Comparison of ENCODE assay signal across 17 cellular contexts in genomic region chr10:3827266-3827665, GRCh38. TPM values are rescaled to one million over a fixed set of nuclear protein-coding genes. Genes with fewer than 3 reads are reported as not detected.
DNase-seq lines count a peak whose midpoint lies in the region; ATAC-seq, FAIRE-seq and TF ChIP-seq lines count a peak whose summit lies in the region.
"Had no signal": no experiment of that assay in that cellular context is flagged by ENCODE, and none has a peak within 500 bp of the region (broad histone marks: within the 10 kb centered on the region; RNA-seq: fewer than 3 reads in every experiment).

No MANE protein-coding gene starts in this region.

- H3K79me2 ChIP-seq in astrocyte (ENCODE audit: insufficient read depth, low read length), result no peaks in the 10 kb centered on the region

- no peak for FAIRE-seq in astrocyte (lab: Jason Lieb, UNC)
- FAIRE-seq: islet of Langerhans, small intestine, TTC549 had no signal

- H3K9ac ChIP-seq in astrocyte (ENCODE audit: low read length), result no peak overlapping the region

- peaks cover 49% of the 10 kb centered on the region for H3K4me1 Mint-ChIP-seq in activated CD8-positive, alpha-beta T cell treated with anti-CD3 and anti-CD28 coated beads for 36 hours (ENCODE audit: low read depth)
- peaks cover 35% of the 10 kb centered on the region for H3K4me1 Mint-ChIP-seq in activated CD8-positive, alpha-beta T cell treated with anti-CD3 and anti-CD28 coated beads, Interleukin-2, amount 10 ng/mL, durations not matched to agents 7 days and 5 days (ENCODE audit: low read depth)
- peaks cover 61% of the 10 kb centered on the region for H3K4me1 Mint-ChIP-seq in astrocyte (ENCODE audit: low read depth, unreplicated experiment)
- peaks cover 16 to 24% of the 10 kb centered on the region in 2 donors for H3K4me1 Mint-ChIP-seq in natural killer cell

- no peak for ATAC-seq in activated CD8-positive, alpha-beta T cell treated with anti-CD3 and anti-CD28 coated beads for 36 hours
- ATAC-seq in activated CD8-positive, alpha-beta T cell treated with anti-CD3 and anti-CD28 coated beads, Interleukin-2, amount 10 ng/mL, durations not matched to agents 7 days and 5 days, result no peak
- no peak for ATAC-seq in natural killer cell
- no peak for ATAC-seq in Right ventricle myocardium inferior

- H3K36me3 ChIP-seq in astrocyte (ENCODE audit: insufficient read depth, low read length) (no peaks in the 10 kb centered on the region), thyroid gland (no peaks in the 10 kb centered on the region)

- H3K4me3 ChIP-seq in astrocyte (ENCODE audit: insufficient read depth, low read depth, low read length), result no peak overlapping the region
- no peak overlapping the region for H3K4me3 ChIP-seq in thyroid gland (replicated peaks in 1 of 3)
- H3K4me3 ChIP-seq: PC-9 had no signal

- H3K27ac ChIP-seq in astrocyte (ENCODE audit: low read depth, low read length) (no peak overlapping the region), thyroid gland (peak overlapping the region in 2 of 3 donors; percentile 20 to 68)
- H3K27ac ChIP-seq: PC-9 had no signal

- H4K20me1 ChIP-seq in astrocyte (ENCODE audit: insufficient read depth, low read length), result no peaks in the 10 kb centered on the region

- POLR2A ChIA-PET in activated CD8-positive, alpha-beta T cell treated with anti-CD3 and anti-CD28 coated beads for 36 hours (lab: Charles Lee), result interaction anchor here (0.7 to 13.6 kb wide), 4 partner anchors 16 to 1829 kb away, joined by 3 to 108 read pairs (median 17); partner anchors contain the start of gene KLF6
- POLR2A ChIA-PET in activated CD8-positive, alpha-beta T cell treated with anti-CD3 and anti-CD28 coated beads, Interleukin-2, amount 10 ng/mL, durations not matched to agents 7 days and 5 days (lab: Charles Lee), result interaction anchor here (0.8 to 3.1 kb wide), 2 partner anchors 13 to 43 kb away, joined by 3 to 58 read pairs; partner anchors contain the start of gene KLF6

- no peaks in the 10 kb centered on the region for H3K27me3 ChIP-seq in astrocyte (ENCODE audit: insufficient read depth, low read length)
- H3K27me3 ChIP-seq in thyroid gland, result no peaks in the 10 kb centered on the region

- H2AFZ ChIP-seq in astrocyte (ENCODE audit: low read depth, low read length), result no peak overlapping the region
- H2AFZ ChIP-seq: PC-9 had no signal

- no peak overlapping the region for H3K4me3 Mint-ChIP-seq in activated CD8-positive, alpha-beta T cell treated with anti-CD3 and anti-CD28 coated beads for 36 hours
- no peak overlapping the region for H3K4me3 Mint-ChIP-seq in activated CD8-positive, alpha-beta T cell treated with anti-CD3 and anti-CD28 coated beads, Interleukin-2, amount 10 ng/mL, durations not matched to agents 7 days and 5 days
- H3K4me3 Mint-ChIP-seq in astrocyte (ENCODE audit: unreplicated experiment) (no peak overlapping the region), natural killer cell (no peak overlapping the region)
- H3K4me3 Mint-ChIP-seq: type B pancreatic cell had no signal

- peaks cover 7% of the 10 kb centered on the region for H3K9me3 Mint-ChIP-seq in activated CD8-positive, alpha-beta T cell treated with anti-CD3 and anti-CD28 coated beads for 36 hours
- H3K9me3 Mint-ChIP-seq in activated CD8-positive, alpha-beta T cell treated with anti-CD3 and anti-CD28 coated beads, Interleukin-2, amount 10 ng/mL, durations not matched to agents 7 days and 5 days (ENCODE audit: insufficient read depth), result no peaks in the 10 kb centered on the region
- no peaks in the 10 kb centered on the region for H3K9me3 Mint-ChIP-seq in astrocyte (ENCODE audit: unreplicated experiment)
- H3K9me3 Mint-ChIP-seq in natural killer cell, result no peaks in the 10 kb centered on the region
- H3K9me3 Mint-ChIP-seq: type B pancreatic cell had no signal

- no peak for TF ChIP-seq POLR2A in thyroid gland (IDR thresholded peaks at IDR 0.05)

- H3K4me2 ChIP-seq in astrocyte (ENCODE audit: low read length), result no peak overlapping the region
- H3K4me2 ChIP-seq: PC-9 had no signal

- CTCF ChIA-PET in activated CD8-positive, alpha-beta T cell treated with anti-CD3 and anti-CD28 coated beads for 36 hours (lab: Charles Lee), result interaction anchor here (0.7 kb wide), 1 partner anchor 9 kb away, joined by 3 read pairs; no protein-coding TSS in a partner anchor
- CTCF ChIA-PET in activated CD8-positive, alpha-beta T cell treated with anti-CD3 and anti-CD28 coated beads, Interleukin-2, amount 10 ng/mL, durations not matched to agents 7 days and 5 days (lab: Charles Lee), result no interaction called here

- WGBS in thyroid gland, 2 donors, result 93 to 95% methylated on average over 10 of the region's 10 CpGs

- no peak for DNase-seq in activated CD8-positive, alpha-beta T cell treated with anti-CD3 and anti-CD28 coated beads for 36 hours
- DNase-seq in activated CD8-positive, alpha-beta T cell treated with anti-CD3 and anti-CD28 coated beads, Interleukin-2, amount 10 ng/mL, durations not matched to agents 7 days and 5 days, result no peak
- DNase-seq in astrocyte (ENCODE audit: low read depth), result no peak
- DNase-seq in natural killer cell, result no peak
- no peak for DNase-seq in thyroid gland
- no peak for DNase-seq in posterior cingulate gyrus
- no peak for DNase-seq in C1 segment of cervical spinal cord (lab: John Stamatoyannopoulos, UW)
- no peak for DNase-seq in Right ventricle myocardium inferior (ENCODE audit: missing footprints)
- DNase-seq: activated effector memory CD4-positive, alpha-beta T cell treated with Interleukin-2 at 50 U/mL for 16 hours; cortex of kidney; midbrain; NCI-H69; PC-9; small intestine had no signal

- no peaks in the 10 kb centered on the region for H3K36me3 Mint-ChIP-seq in activated CD8-positive, alpha-beta T cell treated with anti-CD3 and anti-CD28 coated beads for 36 hours (ENCODE audit: low read depth)
- H3K36me3 Mint-ChIP-seq in activated CD8-positive, alpha-beta T cell treated with anti-CD3 and anti-CD28 coated beads, Interleukin-2, amount 10 ng/mL, durations not matched to agents 7 days and 5 days (ENCODE audit: low read depth), result no peaks in the 10 kb centered on the region
- H3K36me3 Mint-ChIP-seq in astrocyte (ENCODE audit: low read depth, unreplicated experiment) (no peaks in the 10 kb centered on the region), natural killer cell (no peaks in the 10 kb centered on the region)
- H3K36me3 Mint-ChIP-seq: type B pancreatic cell had no signal

- no peak for TF ChIP-seq CTCF in activated CD8-positive, alpha-beta T cell treated with anti-CD3 and anti-CD28 coated beads for 36 hours (IDR thresholded peaks at IDR 0.05)
- TF ChIP-seq CTCF in astrocyte (IDR thresholded peaks at IDR 0.05; ENCODE audit: insufficient read depth, low read depth, low read length) (no peak), natural killer cell (IDR thresholded peaks at IDR 0.05) (no peak), thyroid gland (IDR thresholded peaks at IDR 0.05) (no peak)

- H3K27ac Mint-ChIP-seq in activated CD8-positive, alpha-beta T cell treated with anti-CD3 and anti-CD28 coated beads for 36 hours, result peak overlapping the region; percentile 97
- no peak overlapping the region for H3K27ac Mint-ChIP-seq in activated CD8-positive, alpha-beta T cell treated with anti-CD3 and anti-CD28 coated beads, Interleukin-2, amount 10 ng/mL, durations not matched to agents 7 days and 5 days
- H3K27ac Mint-ChIP-seq in astrocyte (ENCODE audit: unreplicated experiment) (peak overlapping the region; percentile 97), natural killer cell (peak overlapping the region; percentile 93 to 96)

- H3K27me3 Mint-ChIP-seq in activated CD8-positive, alpha-beta T cell treated with anti-CD3 and anti-CD28 coated beads for 36 hours, result no peaks in the 10 kb centered on the region
- H3K27me3 Mint-ChIP-seq in activated CD8-positive, alpha-beta T cell treated with anti-CD3 and anti-CD28 coated beads, Interleukin-2, amount 10 ng/mL, durations not matched to agents 7 days and 5 days (ENCODE audit: low read depth), result no peaks in the 10 kb centered on the region
- H3K27me3 Mint-ChIP-seq in astrocyte (ENCODE audit: low read depth, unreplicated experiment), result no peaks in the 10 kb centered on the region
- no peaks in the 10 kb centered on the region for H3K27me3 Mint-ChIP-seq in natural killer cell (ENCODE audit: low read depth in 2 of 2)
- H3K27me3 Mint-ChIP-seq: type B pancreatic cell had no signal

- H3K9me3 ChIP-seq in astrocyte (ENCODE audit: insufficient read depth, low read depth, low read length) (no peaks in the 10 kb centered on the region), thyroid gland (no peaks in the 10 kb centered on the region)

- peaks cover 32% of the 10 kb centered on the region for H3K4me1 ChIP-seq in astrocyte (ENCODE audit: insufficient read depth, low read length)
- H3K4me1 ChIP-seq in thyroid gland, result peaks cover 12 to 26% of the 10 kb centered on the region in 2 donors

- intact Hi-C loops in activated CD8-positive, alpha-beta T cell treated with anti-CD3 and anti-CD28 coated beads for 36 hours (cut with micrococcal nuclease), result no loop called here
- intact Hi-C loops in natural killer cell (cut with micrococcal nuclease), result no loop called here
- intact Hi-C loops in thyroid gland (cut with DNase I), result no loop called here
- intact Hi-C loops in posterior cingulate gyrus (cut with DNase I), result no loop called here
- intact Hi-C loops in Right ventricle myocardium inferior (cut with DNase I), result no loop called here

RNA-seq across cellular contexts. Expression of gene KLF6, which starts 42.3 kb away (rescaled TPM):
- 100 to 1,000 TPM; 116 to 120 TPM for total RNA-seq in activated CD8-positive, alpha-beta T cell treated with anti-CD3 and anti-CD28 coated beads for 36 hours
- 100 to 1,000 TPM; 208 to 215 TPM for total RNA-seq in activated CD8-positive, alpha-beta T cell treated with anti-CD3 and anti-CD28 coated beads, Interleukin-2, amount 10 ng/mL, durations not matched to agents 7 days and 5 days
- total RNA-seq in astrocyte, result 250 and 319 TPM in 2 replicates
- total RNA-seq in natural killer cell, result 1,000 to 10,000 TPM; 1,044 to 1,768 (median 1,056) TPM
- total RNA-seq in thyroid gland, result 100 to 1,000 TPM in 2 of 4 donors, 10 to 100 TPM in 2; 50.4 to 166 (median 103) TPM
- 68.4 TPM for total RNA-seq in Right ventricle myocardium inferior
